In the genomic region with DNA sequence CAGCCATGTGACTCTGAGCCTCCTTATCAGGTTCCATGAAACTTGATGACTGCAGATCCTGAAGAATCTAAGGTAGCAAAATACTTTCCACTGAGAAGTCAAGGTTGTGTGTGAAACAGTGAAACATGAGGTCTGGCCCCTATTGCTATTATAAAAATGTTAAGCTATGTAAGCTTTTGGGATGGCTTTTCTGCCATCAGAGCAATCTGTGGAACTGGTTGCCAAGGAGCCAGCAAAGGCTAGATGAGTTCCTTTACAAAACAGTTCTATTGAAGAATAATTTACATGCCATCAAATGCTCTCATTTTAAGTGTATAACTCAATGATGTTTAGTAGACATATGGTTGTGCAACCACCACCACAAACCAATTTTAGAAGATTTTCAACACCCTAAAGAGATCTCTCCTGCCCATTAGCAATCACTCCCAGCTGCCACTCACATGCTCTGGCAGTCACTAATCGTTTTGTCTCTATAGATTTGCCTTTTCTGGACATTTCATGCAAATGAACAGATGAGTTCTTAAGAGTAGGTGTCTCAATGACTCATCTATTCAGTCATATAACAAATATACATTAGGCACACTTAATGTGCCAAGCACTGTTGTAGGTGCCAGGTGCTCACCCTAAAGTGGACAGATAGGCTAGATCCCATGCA, we compare ENCODE assay signal across 23 cellular contexts. TPM values are rescaled to one million over a fixed set of nuclear protein-coding genes. Genes with fewer than 3 reads are reported as not detected.
A peak's percentile ranks its signal among the peaks of the same experiment; 100 is the strongest.
DNase-seq lines count a peak whose midpoint lies in the region; ATAC-seq and TF ChIP-seq lines count a peak whose summit lies in the region.
"Had no signal": no experiment of that assay in that cellular context is flagged by ENCODE, and none has a peak within 500 bp of the region (broad histone marks: within the 10 kb centered on the region; RNA-seq: fewer than 3 reads in every experiment).

No MANE protein-coding gene starts in this region.

- intact Hi-C loops in CD14-positive monocyte (cut with micrococcal nuclease) = loop anchor here (5.0 kb wide), 2 partner anchors 41 to 56 kb away; no protein-coding TSS in a partner anchor
- intact Hi-C loops in left lung (cut with DNase I) = no loop called here

- no peaks in the 10 kb centered on the region for H3K9me3 ChIP-seq in left lung
- H3K9me3 ChIP-seq: ascending aorta had no signal

- peaks cover 3 to 4% of the 10 kb centered on the region in 2 donors for H3K36me3 Mint-ChIP-seq in CD14-positive monocyte
- H3K36me3 Mint-ChIP-seq in activated naive CD8-positive, alpha-beta T cell treated with anti-CD3 and anti-CD28 coated beads, Interleukin-2, amount 50 U/mL, for 24 hours (ENCODE audit: low read depth) = no peaks in the 10 kb centered on the region
- H3K36me3 Mint-ChIP-seq: CD8-positive, alpha-beta T cell had no signal

- no peaks in the 10 kb centered on the region for H3K36me3 ChIP-seq in left lung
- H3K36me3 ChIP-seq: ascending aorta had no signal

- peaks cover 0 to 36% of the 10 kb centered on the region in 2 donors for H3K4me1 ChIP-seq in left lung
- H3K4me1 ChIP-seq: ascending aorta had no signal

- peak; percentile 22 for ATAC-seq in HG02798 (IDR thresholded peaks at IDR 0.05; ENCODE audit: poor library complexity, unreplicated experiment)
- peak; percentile 19 for ATAC-seq in left lung
- no peak for ATAC-seq in activated naive CD8-positive, alpha-beta T cell treated with anti-CD3 and anti-CD28 coated beads, Interleukin-2, amount 50 U/mL, for 24 hours
- ATAC-seq: CD8-positive, alpha-beta T cell; GM23338 had no signal

- H3K4me3 ChIP-seq in left lung = no peak overlapping the region
- H3K4me3 ChIP-seq: ascending aorta, GM23338, hepatocyte had no signal

- H3K27ac ChIP-seq in left lung = peak overlapping the region; percentile 57 to 84
- H3K27ac ChIP-seq: ascending aorta, hepatocyte had no signal

- peak overlapping the region; percentile 98 to 100 (median 99) for H3K27ac Mint-ChIP-seq in CD14-positive monocyte
- no peak overlapping the region for H3K27ac Mint-ChIP-seq in activated naive CD8-positive, alpha-beta T cell treated with anti-CD3 and anti-CD28 coated beads, Interleukin-2, amount 50 U/mL, for 24 hours
- H3K27ac Mint-ChIP-seq: CD8-positive, alpha-beta T cell; GM23338 had no signal

- peaks cover 0 to 3% (median 0%) of the 10 kb centered on the region in 7 donors for H3K9me3 Mint-ChIP-seq in CD14-positive monocyte
- no peaks in the 10 kb centered on the region for H3K9me3 Mint-ChIP-seq in activated naive CD8-positive, alpha-beta T cell treated with anti-CD3 and anti-CD28 coated beads, Interleukin-2, amount 50 U/mL, for 24 hours
- H3K9me3 Mint-ChIP-seq: CD8-positive, alpha-beta T cell; GM23338; neural crest cell had no signal

- H3K27me3 ChIP-seq in left lung = no peaks in the 10 kb centered on the region
- H3K27me3 ChIP-seq: ascending aorta, hepatocyte had no signal

- DNase-seq in CD14-positive monocyte (ENCODE audit: low spot score) (no peak), NOMO-1 treated with DMSO at 0.1 percent for 48 hours (lab: John Stamatoyannopoulos, UW; ENCODE audit: unreplicated experiment) (peak; percentile 74), left lung (no peak), iPS-NIHi11 (ENCODE audit: low spot score) (no peak), NCI-H82 treated with DMSO at 0.1 percent for 48 hours (lab: John Stamatoyannopoulos, UW; ENCODE audit: unreplicated experiment) (no peak), 8988T (no peak)
- DNase-seq in activated naive CD8-positive, alpha-beta T cell treated with anti-CD3 and anti-CD28 coated beads, Interleukin-2, amount 50 U/mL, for 24 hours = no peak
- DNase-seq: activated CD4-positive, alpha-beta T cell treated with anti-CD3 and anti-CD28 coated beads, Interleukin-2, amount 50 U/mL, for 4 hours; activated naive CD4-positive, alpha-beta T cell treated with Interleukin-2 at 50 U/mL for 16 hours; CD8-positive, alpha-beta T cell; DND-41; kidney; NCI-H1092; NCI-H2107; NCI-H69 had no signal

- H3K4me1 Mint-ChIP-seq in CD14-positive monocyte = peaks cover 50% of the 10 kb centered on the region
- no peaks in the 10 kb centered on the region for H3K4me1 Mint-ChIP-seq in activated naive CD8-positive, alpha-beta T cell treated with anti-CD3 and anti-CD28 coated beads, Interleukin-2, amount 50 U/mL, for 24 hours
- H3K4me1 Mint-ChIP-seq: GM23338, neural crest cell had no signal

- H3K4me3 Mint-ChIP-seq in CD14-positive monocyte = peak overlapping the region in 1 of 2 donors; percentile 60
- H3K4me3 Mint-ChIP-seq in activated naive CD8-positive, alpha-beta T cell treated with anti-CD3 and anti-CD28 coated beads, Interleukin-2, amount 50 U/mL, for 24 hours = no peak overlapping the region
- H3K4me3 Mint-ChIP-seq: CD8-positive, alpha-beta T cell; GM23338; neural crest cell had no signal

- TF ChIP-seq CTCF in CD14-positive monocyte (IDR thresholded peaks at IDR 0.05) = no peak
- TF ChIP-seq CTCF in left lung (IDR thresholded peaks at IDR 0.05) = no peak

- H3K27me3 Mint-ChIP-seq in CD14-positive monocyte (ENCODE audit: low read depth in 3 of 3) = no peaks in the 10 kb centered on the region
- peaks cover 9% of the 10 kb centered on the region for H3K27me3 Mint-ChIP-seq in activated naive CD8-positive, alpha-beta T cell treated with anti-CD3 and anti-CD28 coated beads, Interleukin-2, amount 50 U/mL, for 24 hours

RNA-seq across cellular contexts. Expression of gene MEP1A, which starts 19.9 kb away (rescaled TPM):
- polyA plus RNA-seq in CD14-positive monocyte = under 1 TPM; 0.05 to 0.10 TPM
- not detected for total RNA-seq in left lung
- total RNA-seq: ascending aorta; CD8-positive, alpha-beta T cell; chondrocyte; GM23338; neural crest cell; RPMI7951; ureter had no signal
- polyA plus RNA-seq: GM23338 had no signal

RNA-seq across cellular contexts. Expression of gene ANKRD66, which starts 26.6 kb away (rescaled TPM):
- polyA plus RNA-seq in CD14-positive monocyte = not detected
- 1 to 10 TPM in 1 of 2 donors, not detected in 1; 2.4 TPM for total RNA-seq in left lung
- total RNA-seq: ascending aorta; CD8-positive, alpha-beta T cell; chondrocyte; GM23338; hepatocyte; kidney; neural crest cell; RPMI7951; ureter had no signal
- polyA plus RNA-seq: GM23338, hepatocyte had no signal

RNA-seq across cellular contexts. Expression of gene PLA2G7, which starts 38.2 kb away (rescaled TPM):
- polyA plus RNA-seq in CD14-positive monocyte = 10 to 100 TPM; 24.4 to 53.5 TPM
- total RNA-seq in left lung = 10 to 100 TPM; 19.6 to 32.1 TPM
- total RNA-seq: CD8-positive, alpha-beta T cell; chondrocyte had no signal
- polyA plus RNA-seq: hepatocyte had no signal

Comparison
In these comparisons a context has a peak if more than half of its experiments do, and no peak if none do; other contexts are left out.
1. intact Hi-C loops: an anchor here in CD14-positive monocyte (5.0 kb wide); none called in left lung.